In genomic region chr12:94982456-94982855, GRCh38 we compare ENCODE assay signal across 24 cellular contexts. TPM values are rescaled to one million over a fixed set of nuclear protein-coding genes. Genes with fewer than 3 reads are reported as not detected.
DNase-seq lines count a peak whose midpoint lies in the region; ATAC-seq and TF ChIP-seq lines count a peak whose summit lies in the region.
"Had no signal": no experiment of that assay in that cellular context is flagged by ENCODE, and none has a peak within 500 bp of the region (broad histone marks: within the 10 kb centered on the region; RNA-seq: fewer than 3 reads in every experiment).

No MANE protein-coding gene starts in this region.

- H3K36me3 ChIP-seq in osteoblast (ENCODE audit: insufficient read depth, low read length) (peaks cover 4% of the 10 kb centered on the region), spleen (peaks cover 0 to 41% (median 3%) of the 10 kb centered on the region in 6 donors)
- H3K36me3 ChIP-seq: uterus had no signal

- no peak overlapping the region for H3K4me3 ChIP-seq in osteoblast (ENCODE audit: insufficient read depth, low read length)
- H3K4me3 ChIP-seq in spleen = no peak overlapping the region
- H3K4me3 ChIP-seq: uterus had no signal

- H3K9me3 Mint-ChIP-seq in CD4-positive, alpha-beta T cell = no peaks in the 10 kb centered on the region
- H3K9me3 Mint-ChIP-seq: activated T-cell treated with anti-CD3 and anti-CD28 coated beads, Interleukin-2, amount 50 U/mL, for 4 hours; CD8-positive, alpha-beta T cell; nephron; T-cell had no signal

- H3K27me3 Mint-ChIP-seq in CD4-positive, alpha-beta T cell = no peaks in the 10 kb centered on the region
- H3K27me3 Mint-ChIP-seq: activated CD4-positive, alpha-beta T cell treated with anti-CD3 and anti-CD28 coated beads for 36 hours; T-cell had no signal

- intact Hi-C loops in CD4-positive, alpha-beta T cell (cut with DNase I, micrococcal nuclease) = loop anchor here in 1 of 2 experiments (2.0 to 5.0 kb wide), 3 partner anchors 18 to 835 kb away; partner anchors contain the start of gene PLXNC1
- intact Hi-C loops in spleen (cut with DNase I; ENCODE audit: low total_unique reads) = no loop called here

- CTCF ChIA-PET in CD4-positive, alpha-beta T cell (lab: Charles Lee) = no interaction called here
- CTCF ChIA-PET in RWPE1 (lab: Yijun Ruan, JAX) = interaction anchor here (1.2 kb wide), 1 partner anchor 848 kb away, joined by 7 read pairs; no protein-coding TSS in a partner anchor

- peaks cover 24% of the 10 kb centered on the region for H3K36me3 Mint-ChIP-seq in CD4-positive, alpha-beta T cell (ENCODE audit: low read depth)

- peak overlapping the region; percentile 2 for H3K27ac Mint-ChIP-seq in CD4-positive, alpha-beta T cell
- H3K27ac Mint-ChIP-seq: activated CD4-positive, alpha-beta T cell treated with anti-CD3 and anti-CD28 coated beads for 36 hours; CD8-positive, alpha-beta T cell; T-cell had no signal

- no peak for TF ChIP-seq POLR2A in spleen (IDR thresholded peaks at IDR 0.05)

- 72 to 81% (median 78%) methylated on average over 7 of the region's 7 CpGs for WGBS in spleen, 5 donors

- H3K4me3 Mint-ChIP-seq in CD4-positive, alpha-beta T cell = peak overlapping the region; percentile 30
- H3K4me3 Mint-ChIP-seq: activated CD4-positive, alpha-beta T cell treated with anti-CD3 and anti-CD28 coated beads for 36 hours; activated T-cell treated with anti-CD3 and anti-CD28 coated beads, Interleukin-2, amount 50 U/mL, for 4 hours; CD8-positive, alpha-beta T cell; nephron had no signal

- no peak for ATAC-seq in CD4-positive, alpha-beta T cell (ENCODE audit: poor library complexity)
- ATAC-seq in GM18909 (IDR thresholded peaks at IDR 0.05; ENCODE audit: poor library complexity, unreplicated experiment) = no peak
- ATAC-seq: activated CD4-positive, alpha-beta T cell treated with anti-CD3 and anti-CD28 coated beads for 36 hours; activated T-cell treated with anti-CD3 and anti-CD28 coated beads, Interleukin-2, amount 50 U/mL, for 4 hours; CD8-positive, alpha-beta T cell; left colon; T-cell had no signal

- peaks cover 9% of the 10 kb centered on the region for H4K20me1 ChIP-seq in osteoblast (ENCODE audit: insufficient read depth, low read length)

- H3K79me2 ChIP-seq in osteoblast (ENCODE audit: insufficient read depth, low read length) = peaks cover 21% of the 10 kb centered on the region

- no peak for DNase-seq in CD4-positive, alpha-beta T cell
- no peak for DNase-seq in RWPE1 (ENCODE audit: low spot score)
- DNase-seq in fibroblast of peridontal ligament (ENCODE audit: extremely low read depth) = peak; percentile 46
- no peak for DNase-seq in osteoblast (ENCODE audit: insufficient read length, low spot score, missing footprints)
- DNase-seq in spleen = no peak
- DNase-seq in activated naive CD4-positive, alpha-beta T cell (lab: John Stamatoyannopoulos, UW) = no peak
- no peak for DNase-seq in superior temporal gyrus (ENCODE audit: extremely low spot score)
- DNase-seq: activated CD4-positive, alpha-beta T cell treated with anti-CD3 and anti-CD28 coated beads for 36 hours; activated naive CD4-positive, alpha-beta T cell treated with Interleukin-2 at 50 U/mL for 16 hours; activated T-cell treated with anti-CD3 and anti-CD28 coated beads, Interleukin-2, amount 50 U/mL, for 4 hours; anterior cingulate cortex; CD8-positive, alpha-beta T cell; effector CD8-positive, alpha-beta T cell; glutamatergic neuron; Kasumi-1; left colon; NCI-H1092; NCI-H2029 treated with DMSO at 0.1 percent for 48 hours; NCI-H446; SHP77 treated with DMSO at 0.1 percent for 48 hours; T-cell; uterus had no signal

- no peak overlapping the region for H2AFZ ChIP-seq in osteoblast (ENCODE audit: low read length)

- POLR2A ChIA-PET in CD4-positive, alpha-beta T cell (lab: Charles Lee) = no interaction called here
- POLR2A ChIA-PET in RWPE1 (lab: Yijun Ruan, JAX; ENCODE audit: low non-redundant PET) = no interaction called here

- peak overlapping the region; percentile 17 for H3K4me2 ChIP-seq in osteoblast (ENCODE audit: insufficient read depth, low read length)

- peaks cover 69% of the 10 kb centered on the region for H3K4me1 Mint-ChIP-seq in CD4-positive, alpha-beta T cell (ENCODE audit: low read depth)

- no peak for TF ChIP-seq CTCF in CD4-positive, alpha-beta T cell (IDR thresholded peaks at IDR 0.05)
- TF ChIP-seq CTCF in RWPE1 (conservative IDR thresholded peaks at IDR 0.05; ENCODE audit: low read depth) (no peak), osteoblast (IDR thresholded peaks at IDR 0.05; ENCODE audit: extremely low read depth, low read depth, low read length) (no peak), spleen (IDR thresholded peaks at IDR 0.05 in 8 of 11, conservative IDR thresholded peaks at IDR 0.05 in 3 of 11) (no peak)

- no peaks in the 10 kb centered on the region for H3K27me3 ChIP-seq in CD4-positive, alpha-beta T cell (ENCODE audit: control insufficient read depth, insufficient read depth, low read length)
- H3K27me3 ChIP-seq in osteoblast (ENCODE audit: insufficient read depth, low read length) (no peaks in the 10 kb centered on the region), spleen (replicated peaks in 1 of 7) (no peaks in the 10 kb centered on the region)
- H3K27me3 ChIP-seq: uterus had no signal

- peaks cover 20% of the 10 kb centered on the region for H3K4me1 ChIP-seq in osteoblast (ENCODE audit: insufficient read depth, low read length)
- H3K4me1 ChIP-seq in spleen = peaks cover 0 to 25% (median 10%) of the 10 kb centered on the region in 6 donors
- H3K4me1 ChIP-seq: uterus had no signal

- no peak overlapping the region for H3K27ac ChIP-seq in CD4-positive, alpha-beta T cell (ENCODE audit: low read depth, low read length)
- H3K27ac ChIP-seq in RWPE1 = 0 out of 2 replicates have a peak overlapping the region, but pooled peaks have one; percentile 14
- peak overlapping the region; percentile 100 for H3K27ac ChIP-seq in osteoblast (ENCODE audit: low read depth, low read length)
- no peak overlapping the region for H3K27ac ChIP-seq in spleen
- H3K27ac ChIP-seq: uterus had no signal

- H3K9me3 ChIP-seq in CD4-positive, alpha-beta T cell (ENCODE audit: control insufficient read depth, low read length) = no peaks in the 10 kb centered on the region
- H3K9me3 ChIP-seq in osteoblast (ENCODE audit: low read depth, low read length) (no peaks in the 10 kb centered on the region), spleen (no peaks in the 10 kb centered on the region)
- H3K9me3 ChIP-seq: uterus had no signal

RNA-seq across cellular contexts. Expression of gene NDUFA12, which starts 21.0 kb away (rescaled TPM):
- total RNA-seq in CD4-positive, alpha-beta T cell = 10 to 100 TPM; 43.3 to 43.7 TPM
- total RNA-seq in osteoblast = 49.2 and 66.6 TPM in 2 replicates
- total RNA-seq in spleen = 100 to 1,000 TPM in 2 of 7 donors, 10 to 100 TPM in 5; 65.1 to 118 (median 91.2) TPM
- polyA plus RNA-seq in spleen = 100 to 1,000 TPM in 2 of 3 donors, 10 to 100 TPM in 1; 92.0 to 150 (median 145) TPM

Comparison
In these comparisons a context has a peak if more than half of its experiments do, and no peak if none do; other contexts are left out.
1. H3K27ac ChIP-seq: peak in RWPE1 (single experiment) and osteoblast (single experiment); none in CD4-positive, alpha-beta T cell (single experiment) and spleen (0 of 8).